In genomic region chr1:160101037-160101716, GRCh38 we compare ENCODE assay signal across 8 cellular contexts. TPM values are rescaled to one million over a fixed set of nuclear protein-coding genes. Genes with fewer than 3 reads are reported as not detected.
DNase-seq lines count a peak whose midpoint lies in the region; ATAC-seq and TF ChIP-seq lines count a peak whose summit lies in the region.

No MANE protein-coding gene starts in this region.

- TF ChIP-seq EP300 in suprapubic skin (IDR thresholded peaks at IDR 0.05): no peak

- TF ChIP-seq POLR2A in suprapubic skin (IDR thresholded peaks at IDR 0.05): no peak

- no peaks in the 10 kb centered on the region for H3K9me3 ChIP-seq in osteoblast (ENCODE audit: low read depth, low read length)
- no peaks in the 10 kb centered on the region for H3K9me3 ChIP-seq in suprapubic skin

- H4K20me1 ChIP-seq in osteoblast (ENCODE audit: insufficient read depth, low read length): no peaks in the 10 kb centered on the region

- WGBS in suprapubic skin: 31% methylated on average over 11 of the region's 13 CpGs

- no peaks in the 10 kb centered on the region for H3K79me2 ChIP-seq in ACC112 (ENCODE audit: control insufficient read depth, insufficient read depth, low read length, unreplicated experiment)
- H3K79me2 ChIP-seq in osteoblast (ENCODE audit: insufficient read depth, low read length): no peaks in the 10 kb centered on the region

- no peak overlapping the region for H3K4me3 ChIP-seq in ACC112 (ENCODE audit: low read depth, low read length)
- peak overlapping the region; percentile 40 for H3K4me3 ChIP-seq in osteoblast (ENCODE audit: insufficient read depth, low read length)
- no peak overlapping the region for H3K4me3 ChIP-seq in suprapubic skin

- H3K27ac ChIP-seq in ACC112 (ENCODE audit: low read depth, low read length) (no peak overlapping the region), osteoblast (ENCODE audit: low read depth, low read length) (no peak overlapping the region), suprapubic skin (peak overlapping the region; percentile 46)

- in situ Hi-C loops in SK-MEL-5 (cut with HindIII; ENCODE audit: low pct_unique_long_range_greater_than_20kb, low sequenced_read_pairs): loop anchor here (10.0 kb wide), 1 partner anchor 154 kb away; no protein-coding TSS in a partner anchor

- H2AFZ ChIP-seq in ACC112 (ENCODE audit: low read length, unreplicated experiment): peak overlapping the region; percentile 63
- peak overlapping the region; percentile 77 for H2AFZ ChIP-seq in osteoblast (ENCODE audit: low read length)

- DNase-seq in NCI-H1092 (lab: John Stamatoyannopoulos, UW) (peak; percentile 40), SK-MEL-5 (ENCODE audit: low read depth, low spot score) (peak; percentile 75), activated gamma-delta T cell treated with Interleukin-2 at 50 U/mL for 16 hours (peak; percentile 65), foreskin melanocyte (peak; percentile 53), osteoblast (ENCODE audit: insufficient read length, low spot score, missing footprints) (peak; percentile 97), suprapubic skin (ENCODE audit: low spot score in 2 of 2) (peak; percentile 84 to 89)

- H3K27me3 ChIP-seq in ACC112 (ENCODE audit: insufficient read depth, low read length) (no peaks in the 10 kb centered on the region; the same call in 1 of the 2 replicates), osteoblast (ENCODE audit: insufficient read depth, low read length) (no peaks in the 10 kb centered on the region), suprapubic skin (no peaks in the 10 kb centered on the region)

- H3K4me2 ChIP-seq in osteoblast (ENCODE audit: insufficient read depth, low read length): peak overlapping the region; percentile 77

- ATAC-seq in GM19023 (IDR thresholded peaks at IDR 0.05; ENCODE audit: unreplicated experiment): peak; percentile 32

- H3K4me1 ChIP-seq in ACC112 (ENCODE audit: control insufficient read depth, insufficient read depth, low read length, unreplicated experiment) (peaks cover 11% of the 10 kb centered on the region), osteoblast (ENCODE audit: insufficient read depth, low read length) (peaks cover 27% of the 10 kb centered on the region), suprapubic skin (peaks cover 59% of the 10 kb centered on the region)

- TF ChIP-seq CTCF in osteoblast (IDR thresholded peaks at IDR 0.05; ENCODE audit: extremely low read depth, low read depth, low read length) (peak; percentile 96), suprapubic skin (IDR thresholded peaks at IDR 0.05) (peak; percentile 94 to 95)

- H3K36me3 ChIP-seq in ACC112 (ENCODE audit: insufficient read depth, low read length) (no peaks in the 10 kb centered on the region), osteoblast (ENCODE audit: insufficient read depth, low read length) (no peaks in the 10 kb centered on the region), suprapubic skin (no peaks in the 10 kb centered on the region)

RNA-seq across cellular contexts. Expression of gene IGSF8, which starts 2.8 kb away (rescaled TPM):
- total RNA-seq in SK-MEL-5 (2014; rRNA removed; shearing (Covaris generic)): 142 and 146 TPM in 2 replicates
- 259 and 274 TPM in 2 replicates for polyA plus RNA-seq in SK-MEL-5 (2015; cell fraction: cytosol; rRNA removed)
- 74.6 and 95.1 TPM in 2 replicates for polyA plus RNA-seq in SK-MEL-5 (2015; cell fraction: nucleus; rRNA removed)
- 18.0 and 19.9 TPM in 2 replicates for total RNA-seq in osteoblast
- total RNA-seq in suprapubic skin: 10 to 100 TPM; 44.1 to 90.5 (median 50.8) TPM

RNA-seq across cellular contexts. Expression of gene ATP1A2, which starts 14.4 kb away (rescaled TPM):
- not detected in 2 replicates for total RNA-seq in SK-MEL-5 (2014; rRNA removed; shearing (Covaris generic))
- not detected in 2 replicates for polyA plus RNA-seq in SK-MEL-5 (2015; cell fraction: cytosol; rRNA removed)
- not detected in 2 replicates for polyA plus RNA-seq in SK-MEL-5 (2015; cell fraction: nucleus; rRNA removed)
- total RNA-seq in osteoblast (0.72 and 1.2 TPM in 2 replicates), suprapubic skin (1 to 10 TPM; 4.2 to 6.9 (median 4.8) TPM)

RNA-seq across cellular contexts. Expression of gene KCNJ9, which starts 19.8 kb away (rescaled TPM):
- total RNA-seq in SK-MEL-5 (2014; rRNA removed; shearing (Covaris generic)): not detected in 2 replicates
- not detected in 2 replicates for polyA plus RNA-seq in SK-MEL-5 (2015; cell fraction: cytosol; rRNA removed)
- not detected in 2 replicates for polyA plus RNA-seq in SK-MEL-5 (2015; cell fraction: nucleus; rRNA removed)
- total RNA-seq in osteoblast (not detected in 2 replicates), suprapubic skin (under 1 TPM in 1 of 4 donors, not detected in 3; 0.13 TPM)

RNA-seq across cellular contexts. Expression of gene KCNJ10, which starts 31.2 kb away (rescaled TPM):
- 0.11 and 0.26 TPM in 2 replicates for total RNA-seq in SK-MEL-5 (2014; rRNA removed; shearing (Covaris generic))
- 0.25 and 0.87 TPM in 2 replicates for polyA plus RNA-seq in SK-MEL-5 (2015; cell fraction: cytosol; rRNA removed)
- polyA plus RNA-seq in SK-MEL-5 (2015; cell fraction: nucleus; rRNA removed): 0.78 and 7.7 TPM in 2 replicates
- total RNA-seq in osteoblast: not detected in 2 replicates
- total RNA-seq in suprapubic skin: not detected

RNA-seq across cellular contexts. Expression of gene ATP1A4, which starts 50.2 kb away (rescaled TPM):
- total RNA-seq in SK-MEL-5 (2014; rRNA removed; shearing (Covaris generic)): 0.11 TPM in 1 of 2 replicates, not detected in the other
- polyA plus RNA-seq in SK-MEL-5 (2015; cell fraction: cytosol; rRNA removed): 0.39 TPM in 1 of 2 replicates, not detected in the other
- 1.6 TPM in 1 of 2 replicates, not detected in the other for polyA plus RNA-seq in SK-MEL-5 (2015; cell fraction: nucleus; rRNA removed)
- total RNA-seq in osteoblast: not detected in 2 replicates
- total RNA-seq in suprapubic skin: not detected

Comparison
In these comparisons a context has a peak if more than half of its experiments do, and no peak if none do; other contexts are left out.
1. DNase-seq: peak in every context shown above with its lines; median percentile 97 in osteoblast; 86 in suprapubic skin; 75 in SK-MEL-5; 65 in activated gamma-delta T cell treated with Interleukin-2 at 50 U/mL for 16 hours; 53 in foreskin melanocyte; 40 in NCI-H1092.